33 cellular contexts compared by ENCODE assay signal in genomic region chr6:2147737-2148448, GRCh38.
DNase-seq lines count a peak whose midpoint lies in the region; ATAC-seq, FAIRE-seq and TF ChIP-seq lines count a peak whose summit lies in the region.
"Had no signal": no experiment of that assay in that cellular context is flagged by ENCODE, and none has a peak within 500 bp of the region (broad histone marks: within the 10 kb centered on the region; RNA-seq: fewer than 3 reads in every experiment).

No MANE protein-coding gene starts in this region.

- H3K4me1 Mint-ChIP-seq in HFFc6 (ENCODE audit: low read depth) (peaks cover 18% of the 10 kb centered on the region), chondrocyte (ENCODE audit: low read depth) (peaks cover 34% of the 10 kb centered on the region), nephron progenitor cell (no peaks in the 10 kb centered on the region)
- H3K4me1 Mint-ChIP-seq: H9 had no signal

- H3K36me3 Mint-ChIP-seq in HFFc6 (ENCODE audit: low read depth) (no peaks in the 10 kb centered on the region), chondrocyte (ENCODE audit: low read depth) (no peaks in the 10 kb centered on the region), nephron progenitor cell (ENCODE audit: low read depth) (no peaks in the 10 kb centered on the region)
- H3K36me3 Mint-ChIP-seq: activated naive CD4-positive, alpha-beta T cell treated with anti-CD3 and anti-CD28 coated beads, Interleukin-2, amount 50 U/mL, for 72 hours; mesothelial cell of epicardium had no signal

- DNase-seq in HFFc6 (peak; percentile 23), chondrocyte (ENCODE audit: low spot score) (no peak), nephron progenitor cell (no peak), HT-29 (ENCODE audit: low spot score) (no peak), omental fat pad (ENCODE audit: low spot score) (no peak)
- DNase-seq: CD8-positive, alpha-beta memory T cell; effector memory CD8-positive, alpha-beta T cell; erythroblast; H9; KG1; kidney glomerular epithelial cell; MM.1S; NCI-H1436; NCI-H2081; NCI-H2227 treated with DMSO at 0.1 percent for 48 hours; NCI-H526; NK-92 treated with Interleukin-12 subunit alpha and Interleukin-12 subunit beta, amount 100 ng/mL, for 24 hours; SHP77 treated with DMSO at 0.1 percent for 48 hours; small intestine; stimulated activated naive B cell treated with anti-CD40 and anti-IgM and Interleukin-4, amounts not matched to agents 10 μg/mL and 1 μg/mL and 100 μg/mL, for 72 hours; substantia nigra; T-helper 2 cell; upper lobe of left lung had no signal

- FAIRE-seq in A204.1 (lab: Jason Lieb, UNC) = peak; percentile 78
- FAIRE-seq: bronchial epithelial cell, GM12891, small intestine had no signal

- H3K27me3 Mint-ChIP-seq in HFFc6 (ENCODE audit: insufficient read depth) = no peaks in the 10 kb centered on the region
- H3K27me3 Mint-ChIP-seq in chondrocyte (ENCODE audit: low read depth) = no peaks in the 10 kb centered on the region
- H3K27me3 Mint-ChIP-seq in nephron progenitor cell (ENCODE audit: low read depth, poor library complexity) = no peaks in the 10 kb centered on the region
- H3K27me3 Mint-ChIP-seq: effector memory CD8-positive, alpha-beta T cell had no signal

- ATAC-seq in omental fat pad (ENCODE audit: low FRiP score) = no peak
- no peak for ATAC-seq in HG03175 (IDR thresholded peaks at IDR 0.05; ENCODE audit: unreplicated experiment)
- ATAC-seq in GM21529 (IDR thresholded peaks at IDR 0.05; ENCODE audit: unreplicated experiment) = no peak
- ATAC-seq: activated naive CD4-positive, alpha-beta T cell treated with anti-CD3 and anti-CD28 coated beads, Interleukin-2, amount 50 U/mL, for 72 hours; effector memory CD8-positive, alpha-beta T cell; gastroesophageal sphincter; Panc1; stimulated activated naive B cell treated with anti-CD40 and anti-IgM and Interleukin-4, amounts not matched to agents 10 μg/mL and 1 μg/mL and 100 μg/mL, for 72 hours had no signal

- TF ChIP-seq CTCF in HFFc6 (IDR thresholded peaks at IDR 0.05) (no peak), chondrocyte (IDR thresholded peaks at IDR 0.05) (no peak), nephron progenitor cell (IDR thresholded peaks at IDR 0.05) (no peak), omental fat pad (IDR thresholded peaks at IDR 0.05) (no peak)

- H3K4me3 Mint-ChIP-seq in HFFc6 (peak overlapping the region; percentile 21; the same call in 1 of the 2 replicates), chondrocyte (ENCODE audit: unreplicated experiment) (peak overlapping the region; percentile 14), nephron progenitor cell (no peak overlapping the region)
- H3K4me3 Mint-ChIP-seq: CD8-positive, alpha-beta memory T cell; effector memory CD8-positive, alpha-beta T cell; H9; mesothelial cell of epicardium; stimulated activated naive B cell treated with anti-CD40 and anti-IgM and Interleukin-4, amounts not matched to agents 10 μg/mL and 1 μg/mL and 100 μg/mL, for 72 hours had no signal

- H3K27ac Mint-ChIP-seq in HFFc6 = peak overlapping the region; percentile 25; the same call in 1 of the 2 replicates
- peak overlapping the region; percentile 86 for H3K27ac Mint-ChIP-seq in chondrocyte (ENCODE audit: unreplicated experiment)
- peak overlapping the region; percentile 5 for H3K27ac Mint-ChIP-seq in nephron progenitor cell
- H3K27ac Mint-ChIP-seq: activated naive CD4-positive, alpha-beta T cell treated with anti-CD3 and anti-CD28 coated beads, Interleukin-2, amount 50 U/mL, for 72 hours; activated T-helper 2 cell treated with anti-CD3 and anti-CD28 coated beads, Interferon-gamma antibody, Interleukin-2, Interleukin-4, amounts not matched to agents 10 μg/mL and 5 μg/mL and 100 μg/mL, durations not matched to agents 14 hours and 24 hours and 36 hours; CD8-positive, alpha-beta memory T cell; effector memory CD8-positive, alpha-beta T cell; H9; mesothelial cell of epicardium; stimulated activated naive B cell treated with anti-CD40 and anti-IgM and Interleukin-4, amounts not matched to agents 10 μg/mL and 1 μg/mL and 100 μg/mL, for 72 hours had no signal

- H3K9me3 Mint-ChIP-seq in HFFc6 (no peaks in the 10 kb centered on the region), chondrocyte (ENCODE audit: low read depth) (no peaks in the 10 kb centered on the region), nephron progenitor cell (no peaks in the 10 kb centered on the region)
- H3K9me3 Mint-ChIP-seq: activated naive CD4-positive, alpha-beta T cell treated with anti-CD3 and anti-CD28 coated beads, Interleukin-2, amount 50 U/mL, for 72 hours; activated T-helper 2 cell treated with anti-CD3 and anti-CD28 coated beads, Interferon-gamma antibody, Interleukin-2, Interleukin-4, amounts not matched to agents 10 μg/mL and 5 μg/mL and 100 μg/mL, durations not matched to agents 14 hours and 24 hours and 36 hours; CD8-positive, alpha-beta memory T cell; effector memory CD8-positive, alpha-beta T cell; H9; mesothelial cell of epicardium; stimulated activated naive B cell treated with anti-CD40 and anti-IgM and Interleukin-4, amounts not matched to agents 10 μg/mL and 1 μg/mL and 100 μg/mL, for 72 hours had no signal

Comparison
In these comparisons a context has a peak if more than half of its experiments do, and no peak if none do; other contexts are left out.
1. H3K27ac Mint-ChIP-seq: peak in every context shown above with its lines; median percentile 86 in chondrocyte; 25 in HFFc6; 5 in nephron progenitor cell.